ENCODE assay signal across 17 cellular contexts in the genomic region with DNA sequence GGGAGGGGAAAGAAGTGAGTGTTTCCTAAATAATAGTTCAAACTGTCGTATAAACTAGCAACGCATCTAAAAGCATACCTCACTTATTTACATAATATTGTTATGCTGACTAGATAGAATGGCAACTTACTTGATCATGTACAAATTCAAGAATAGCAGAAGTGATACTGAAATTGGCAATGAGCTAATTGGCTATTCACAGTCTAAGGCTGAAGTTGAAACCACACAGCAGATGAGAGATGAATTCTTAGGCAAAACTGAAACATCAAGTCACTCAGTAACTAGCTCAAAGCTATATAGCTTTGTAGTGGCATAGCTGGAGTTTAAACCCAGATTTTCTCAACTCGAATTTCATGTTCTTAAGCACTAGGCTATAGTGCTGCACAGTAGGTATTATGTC.
DNase-seq lines count a peak whose midpoint lies in the region; ATAC-seq lines count a peak whose summit lies in the region.
"Had no signal": no experiment of that assay in that cellular context is flagged by ENCODE, and none has a peak within 500 bp of the region (broad histone marks: within the 10 kb centered on the region; RNA-seq: fewer than 3 reads in every experiment).

No MANE protein-coding gene starts in this region.

- H3K27me3 Mint-ChIP-seq in activated naive CD4-positive, alpha-beta T cell treated with anti-CD3 and anti-CD28 coated beads for 36 hours (ENCODE audit: low read depth): peaks cover 6% of the 10 kb centered on the region
- H3K27me3 Mint-ChIP-seq: activated CD4-positive, alpha-beta T cell treated with anti-CD3 and anti-CD28 coated beads, Interleukin-2, amount 10 ng/mL, durations not matched to agents 24 days and 14 days; activated naive CD8-positive, alpha-beta T cell treated with anti-CD3 and anti-CD28 coated beads for 36 hours; CD4-positive, alpha-beta memory T cell had no signal

- no peaks in the 10 kb centered on the region for H3K4me1 Mint-ChIP-seq in activated naive CD4-positive, alpha-beta T cell treated with anti-CD3 and anti-CD28 coated beads for 36 hours (ENCODE audit: low read depth)
- H3K4me1 Mint-ChIP-seq: activated CD4-positive, alpha-beta T cell treated with anti-CD3 and anti-CD28 coated beads, Interleukin-2, amount 10 ng/mL, durations not matched to agents 24 days and 14 days; activated naive CD8-positive, alpha-beta T cell treated with anti-CD3 and anti-CD28 coated beads for 36 hours; CD4-positive, alpha-beta memory T cell had no signal

- peak; percentile 95 for ATAC-seq in GM18868 (IDR thresholded peaks at IDR 0.05; ENCODE audit: unreplicated experiment)
- peak; percentile 99 for ATAC-seq in GM21528 (IDR thresholded peaks at IDR 0.05; ENCODE audit: low FRiP score, unreplicated experiment)
- ATAC-seq in HG03095 (IDR thresholded peaks at IDR 0.05; ENCODE audit: unreplicated experiment): peak; percentile 99

- intact Hi-C loops in activated naive CD4-positive, alpha-beta T cell treated with anti-CD3 and anti-CD28 coated beads for 36 hours (cut with micrococcal nuclease): no loop called here

- CTCF ChIA-PET in activated naive CD4-positive, alpha-beta T cell treated with anti-CD3 and anti-CD28 coated beads for 36 hours (lab: Charles Lee): interaction anchor here (0.7 kb wide), 1 partner anchor 1339 kb away, joined by 4 read pairs; no protein-coding TSS in a partner anchor

- no peaks in the 10 kb centered on the region for H3K36me3 Mint-ChIP-seq in activated naive CD4-positive, alpha-beta T cell treated with anti-CD3 and anti-CD28 coated beads for 36 hours (ENCODE audit: low read depth)
- H3K36me3 Mint-ChIP-seq: activated naive CD8-positive, alpha-beta T cell treated with anti-CD3 and anti-CD28 coated beads for 36 hours; CD4-positive, alpha-beta memory T cell had no signal

- no peaks in the 10 kb centered on the region for H3K9me3 Mint-ChIP-seq in activated naive CD4-positive, alpha-beta T cell treated with anti-CD3 and anti-CD28 coated beads for 36 hours
- H3K9me3 Mint-ChIP-seq: activated CD4-positive, alpha-beta T cell treated with anti-CD3 and anti-CD28 coated beads, Interleukin-2, amount 10 ng/mL, durations not matched to agents 24 days and 14 days had no signal

- H3K27ac Mint-ChIP-seq in activated naive CD4-positive, alpha-beta T cell treated with anti-CD3 and anti-CD28 coated beads for 36 hours: no peak overlapping the region
- H3K27ac Mint-ChIP-seq: activated CD4-positive, alpha-beta T cell treated with anti-CD3 and anti-CD28 coated beads, Interleukin-2, amount 10 ng/mL, durations not matched to agents 24 days and 14 days; activated naive CD8-positive, alpha-beta T cell treated with anti-CD3 and anti-CD28 coated beads for 36 hours; CD4-positive, alpha-beta memory T cell had no signal

- peak; percentile 82 for DNase-seq in NOMO-1 treated with DMSO at 0.1 percent for 48 hours (lab: John Stamatoyannopoulos, UW; ENCODE audit: unreplicated experiment)
- DNase-seq in activated CD4-positive, alpha-beta T cell treated with anti-CD3 and anti-CD28 coated beads for 1 hour: no peak
- no peak for DNase-seq in globus pallidus (ENCODE audit: low spot score)
- no peak for DNase-seq in NCI-H1092 treated with DMSO at 0.1 percent for 48 hours (lab: John Stamatoyannopoulos, UW)
- no peak for DNase-seq in activated naive CD4-positive, alpha-beta T cell treated with anti-CD3 and anti-CD28 coated beads for 36 hours
- DNase-seq: activated CD4-positive, alpha-beta T cell treated with anti-CD3 and anti-CD28 coated beads, Interleukin-2, amount 10 ng/mL, durations not matched to agents 24 days and 14 days; activated naive CD8-positive, alpha-beta T cell treated with anti-CD3 and anti-CD28 coated beads for 36 hours; CD4-positive, alpha-beta memory T cell; dorsolateral prefrontal cortex; mammary epithelial cell; NCI-H2171 treated with DMSO at 0.1 percent for 48 hours; ovary; SHP77 treated with DMSO at 0.1 percent for 48 hours; tibial artery had no signal

- H3K4me3 Mint-ChIP-seq in activated naive CD4-positive, alpha-beta T cell treated with anti-CD3 and anti-CD28 coated beads for 36 hours: no peak overlapping the region
- H3K4me3 Mint-ChIP-seq: activated CD4-positive, alpha-beta T cell treated with anti-CD3 and anti-CD28 coated beads, Interleukin-2, amount 10 ng/mL, durations not matched to agents 24 days and 14 days; activated naive CD8-positive, alpha-beta T cell treated with anti-CD3 and anti-CD28 coated beads for 36 hours; CD4-positive, alpha-beta memory T cell had no signal
